In genomic region chr3:49649576-49649975, GRCh38 we compare ENCODE assay signal across 20 cellular contexts. TPM values are rescaled to one million over a fixed set of nuclear protein-coding genes. Genes with fewer than 3 reads are reported as not detected.
DNase-seq lines count a peak whose midpoint lies in the region; ATAC-seq and TF ChIP-seq lines count a peak whose summit lies in the region.
"Had no signal": no experiment of that assay in that cellular context is flagged by ENCODE, and none has a peak within 500 bp of the region (broad histone marks: within the 10 kb centered on the region; RNA-seq: fewer than 3 reads in every experiment).

No MANE protein-coding gene starts in this region.

- H2BK5ac ChIP-seq in trophoblast cell (ENCODE audit: low read depth, low read length, poor library complexity) = no peak overlapping the region

- no peak overlapping the region for H3K23ac ChIP-seq in trophoblast cell (ENCODE audit: low read length)

- H3K4ac ChIP-seq in trophoblast cell (ENCODE audit: low read depth, low read length) = no peak overlapping the region

- H3K18ac ChIP-seq in trophoblast cell (ENCODE audit: low read length) = no peak overlapping the region

- H3K27ac Mint-ChIP-seq in activated naive CD8-positive, alpha-beta T cell treated with anti-CD3 and anti-CD28 coated beads, Interleukin-2, amount 10 ng/mL, durations not matched to agents 7 days and 5 days = no peak overlapping the region
- H3K27ac Mint-ChIP-seq in activated naive CD8-positive, alpha-beta T cell treated with anti-CD3 and anti-CD28 coated beads for 36 hours = no peak overlapping the region
- H3K27ac Mint-ChIP-seq in activated naive CD8-positive, alpha-beta T cell treated with anti-CD3 and anti-CD28 coated beads, Interleukin-2, amount 50 U/mL, for 24 hours = no peak overlapping the region
- H3K27ac Mint-ChIP-seq in Caco-2 (ENCODE audit: unreplicated experiment) = no peak overlapping the region
- H3K27ac Mint-ChIP-seq: CD14-positive monocyte had no signal

- H3K4me3 ChIP-seq in epithelial cell of esophagus (ENCODE audit: low read length) (no peak overlapping the region), trophoblast cell (ENCODE audit: low read depth, low read length) (no peak overlapping the region), Caco-2 (ENCODE audit: low read depth, low read length) (no peak overlapping the region)

- H3K9ac ChIP-seq in trophoblast cell (ENCODE audit: low read length) = no peak overlapping the region

- CTCF ChIA-PET in Caco-2 (lab: Charles Lee) = no interaction called here

- H3K36me3 ChIP-seq in trophoblast cell (ENCODE audit: control insufficient read depth in 1 of 2, insufficient read depth in 2 of 2, low read length in 2 of 2) (no peaks in the 10 kb centered on the region), Caco-2 (ENCODE audit: control insufficient read depth, insufficient read depth, low read length) (no peaks in the 10 kb centered on the region)

- H3K4me1 Mint-ChIP-seq in activated naive CD8-positive, alpha-beta T cell treated with anti-CD3 and anti-CD28 coated beads, Interleukin-2, amount 10 ng/mL, durations not matched to agents 7 days and 5 days = peaks cover 3% of the 10 kb centered on the region
- H3K4me1 Mint-ChIP-seq in activated naive CD8-positive, alpha-beta T cell treated with anti-CD3 and anti-CD28 coated beads for 36 hours = no peaks in the 10 kb centered on the region
- H3K4me1 Mint-ChIP-seq in activated naive CD8-positive, alpha-beta T cell treated with anti-CD3 and anti-CD28 coated beads, Interleukin-2, amount 50 U/mL, for 24 hours = peaks cover 3% of the 10 kb centered on the region
- no peaks in the 10 kb centered on the region for H3K4me1 Mint-ChIP-seq in Caco-2 (ENCODE audit: low read depth, unreplicated experiment)
- H3K4me1 Mint-ChIP-seq: CD14-positive monocyte had no signal

- no peak overlapping the region for H2BK120ac ChIP-seq in trophoblast cell (ENCODE audit: insufficient read depth, low read length, poor library complexity)

- H2AFZ ChIP-seq in trophoblast cell (ENCODE audit: insufficient read depth, low read length, poor library complexity) = no peak overlapping the region

- WGBS in trophoblast cell (ENCODE audit: extremely low coverage, insufficient coverage, insufficient read length) = no CpG with 5 or more reads among the region's 1 CpG

- TF ChIP-seq CTCF in epithelial cell of esophagus (IDR thresholded peaks at IDR 0.05; ENCODE audit: insufficient read depth, low read depth, low read length, missing control alignments) = no peak
- no peak for TF ChIP-seq CTCF in Caco-2 (IDR thresholded peaks at IDR 0.05; ENCODE audit: insufficient read depth in 1 of 2, low read depth in 1 of 2, low read length in 1 of 2, severe bottlenecking in 1 of 2, unreplicated experiment in 1 of 2)

- BruUV-seq in Caco-2 (replicated peaks; lab: Mats Ljungman, UMichigan) = no TSS peak

- no peaks in the 10 kb centered on the region for H3K9me3 Mint-ChIP-seq in activated naive CD8-positive, alpha-beta T cell treated with anti-CD3 and anti-CD28 coated beads, Interleukin-2, amount 10 ng/mL, durations not matched to agents 7 days and 5 days
- H3K9me3 Mint-ChIP-seq in activated naive CD8-positive, alpha-beta T cell treated with anti-CD3 and anti-CD28 coated beads for 36 hours = no peaks in the 10 kb centered on the region
- no peaks in the 10 kb centered on the region for H3K9me3 Mint-ChIP-seq in activated naive CD8-positive, alpha-beta T cell treated with anti-CD3 and anti-CD28 coated beads, Interleukin-2, amount 50 U/mL, for 24 hours
- no peaks in the 10 kb centered on the region for H3K9me3 Mint-ChIP-seq in Caco-2 (ENCODE audit: unreplicated experiment)
- H3K9me3 Mint-ChIP-seq: CD14-positive monocyte had no signal

- peak overlapping the region; percentile 5 for H2BK12ac ChIP-seq in trophoblast cell (ENCODE audit: low read length)

- H3K79me1 ChIP-seq in trophoblast cell (ENCODE audit: low read length) = no peaks in the 10 kb centered on the region

- no peak overlapping the region for H3K4me3 Mint-ChIP-seq in activated naive CD8-positive, alpha-beta T cell treated with anti-CD3 and anti-CD28 coated beads, Interleukin-2, amount 10 ng/mL, durations not matched to agents 7 days and 5 days
- no peak overlapping the region for H3K4me3 Mint-ChIP-seq in activated naive CD8-positive, alpha-beta T cell treated with anti-CD3 and anti-CD28 coated beads for 36 hours
- no peak overlapping the region for H3K4me3 Mint-ChIP-seq in activated naive CD8-positive, alpha-beta T cell treated with anti-CD3 and anti-CD28 coated beads, Interleukin-2, amount 50 U/mL, for 24 hours
- no peak overlapping the region for H3K4me3 Mint-ChIP-seq in Caco-2 (ENCODE audit: unreplicated experiment)
- H3K4me3 Mint-ChIP-seq: CD14-positive monocyte had no signal

- H3K79me2 ChIP-seq in trophoblast cell (ENCODE audit: control insufficient read depth, insufficient read depth, low read length, poor library complexity) = no peaks in the 10 kb centered on the region

- H3K4me1 ChIP-seq in trophoblast cell (ENCODE audit: control insufficient read depth in 1 of 2, insufficient read depth in 2 of 2, low read length in 2 of 2) (peaks cover 6 to 10% of the 10 kb centered on the region in 2 experiments), Caco-2 (no peaks in the 10 kb centered on the region)

- no peaks in the 10 kb centered on the region for H3K27me3 ChIP-seq in trophoblast cell (ENCODE audit: insufficient read depth, low read length)
- H3K27me3 ChIP-seq in Caco-2 (replicated peaks; ENCODE audit: control insufficient read depth, insufficient read depth, low read length) = no peaks in the 10 kb centered on the region

- no peak overlapping the region for H3K27ac ChIP-seq in trophoblast cell (ENCODE audit: low read depth, low read length)
- H3K27ac ChIP-seq: 22Rv1 had no signal

- H3K36me3 Mint-ChIP-seq in activated naive CD8-positive, alpha-beta T cell treated with anti-CD3 and anti-CD28 coated beads, Interleukin-2, amount 10 ng/mL, durations not matched to agents 7 days and 5 days = no peaks in the 10 kb centered on the region
- no peaks in the 10 kb centered on the region for H3K36me3 Mint-ChIP-seq in activated naive CD8-positive, alpha-beta T cell treated with anti-CD3 and anti-CD28 coated beads for 36 hours
- H3K36me3 Mint-ChIP-seq in activated naive CD8-positive, alpha-beta T cell treated with anti-CD3 and anti-CD28 coated beads, Interleukin-2, amount 50 U/mL, for 24 hours (ENCODE audit: low read depth) = no peaks in the 10 kb centered on the region
- H3K36me3 Mint-ChIP-seq in Caco-2 (ENCODE audit: insufficient read depth, unreplicated experiment) = peaks cover 6% of the 10 kb centered on the region
- H3K36me3 Mint-ChIP-seq: CD14-positive monocyte had no signal

- ATAC-seq in activated naive CD8-positive, alpha-beta T cell treated with anti-CD3 and anti-CD28 coated beads, Interleukin-2, amount 10 ng/mL, durations not matched to agents 7 days and 5 days (ENCODE audit: low read depth) = peak; percentile 9
- ATAC-seq in activated naive CD8-positive, alpha-beta T cell treated with anti-CD3 and anti-CD28 coated beads, Interleukin-2, amount 50 U/mL, for 24 hours = peak; percentile 11
- ATAC-seq in HG03521 (IDR thresholded peaks at IDR 0.05; ENCODE audit: unreplicated experiment) = no peak
- ATAC-seq: PC-3 had no signal

- H3K14ac ChIP-seq in trophoblast cell (ENCODE audit: low read length) = peak overlapping the region; percentile 4

- POLR2A ChIA-PET in activated naive CD8-positive, alpha-beta T cell treated with anti-CD3 and anti-CD28 coated beads, Interleukin-2, amount 10 ng/mL, durations not matched to agents 7 days and 5 days (lab: Charles Lee) = no interaction called here
- POLR2A ChIA-PET in Caco-2 (lab: Charles Lee) = no interaction called here

- no peak overlapping the region for H3K4me2 ChIP-seq in trophoblast cell (ENCODE audit: low read length)

- no peaks in the 10 kb centered on the region for H3K27me3 Mint-ChIP-seq in activated naive CD8-positive, alpha-beta T cell treated with anti-CD3 and anti-CD28 coated beads, Interleukin-2, amount 10 ng/mL, durations not matched to agents 7 days and 5 days
- no peaks in the 10 kb centered on the region for H3K27me3 Mint-ChIP-seq in activated naive CD8-positive, alpha-beta T cell treated with anti-CD3 and anti-CD28 coated beads for 36 hours
- H3K27me3 Mint-ChIP-seq in activated naive CD8-positive, alpha-beta T cell treated with anti-CD3 and anti-CD28 coated beads, Interleukin-2, amount 50 U/mL, for 24 hours = no peaks in the 10 kb centered on the region
- no peaks in the 10 kb centered on the region for H3K27me3 Mint-ChIP-seq in Caco-2 (ENCODE audit: insufficient read depth, unreplicated experiment)

- H3K9me3 ChIP-seq in trophoblast cell (ENCODE audit: insufficient read depth, low read depth, low read length) = no peaks in the 10 kb centered on the region
- H3K9me3 ChIP-seq in Caco-2 = no peaks in the 10 kb centered on the region

- intact Hi-C loops in Caco-2 (cut with micrococcal nuclease; ENCODE audit: unreplicated experiment) = no loop called here

- peak overlapping the region; percentile 21 for H4K91ac ChIP-seq in trophoblast cell (ENCODE audit: low read depth, low read length)

- no peak overlapping the region for H2AK5ac ChIP-seq in trophoblast cell (ENCODE audit: low read length)

- DNase-seq in activated naive CD8-positive, alpha-beta T cell treated with anti-CD3 and anti-CD28 coated beads, Interleukin-2, amount 10 ng/mL, durations not matched to agents 7 days and 5 days = no peak
- no peak for DNase-seq in activated naive CD8-positive, alpha-beta T cell treated with anti-CD3 and anti-CD28 coated beads for 36 hours
- DNase-seq in activated naive CD8-positive, alpha-beta T cell treated with anti-CD3 and anti-CD28 coated beads, Interleukin-2, amount 50 U/mL, for 24 hours = no peak
- DNase-seq in epithelial cell of esophagus (ENCODE audit: low read depth) = peak; percentile 47
- no peak for DNase-seq in trophoblast cell
- no peak for DNase-seq in NCI-H1436 (lab: John Stamatoyannopoulos, UW)
- DNase-seq in Caco-2 = no peak
- DNase-seq: DMS79 treated with DMSO at 0.1 percent for 48 hours, KBM-7, MV-4-11, NCI-H1417, NCI-H187 treated with DMSO at 0.1 percent for 48 hours, NCI-H226, NCI-H524, NCI-H82, PC-3, RPMI8226 had no signal

- no peak overlapping the region for H4K8ac ChIP-seq in trophoblast cell (ENCODE audit: low read depth, low read length)

- no peak overlapping the region for H4K12ac ChIP-seq in trophoblast cell (ENCODE audit: low read depth, low read length)

RNA-seq across cellular contexts. Expression of gene APEH, which starts 24.6 kb away (rescaled TPM):
- 100 to 1,000 TPM; 148 to 165 TPM for total RNA-seq in activated naive CD8-positive, alpha-beta T cell treated with anti-CD3 and anti-CD28 coated beads, Interleukin-2, amount 10 ng/mL, durations not matched to agents 7 days and 5 days
- total RNA-seq in activated naive CD8-positive, alpha-beta T cell treated with anti-CD3 and anti-CD28 coated beads for 36 hours = 100 to 1,000 TPM; 173 to 189 TPM
- polyA plus RNA-seq in trophoblast cell (2013) = 54.4 and 54.8 TPM in 2 replicates
- 236 and 279 TPM in 2 replicates for total RNA-seq in Caco-2 (2022)

RNA-seq across cellular contexts. Expression of gene MST1, which starts 39.7 kb away (rescaled TPM):
- total RNA-seq in activated naive CD8-positive, alpha-beta T cell treated with anti-CD3 and anti-CD28 coated beads, Interleukin-2, amount 10 ng/mL, durations not matched to agents 7 days and 5 days = 10 to 100 TPM; 10.3 to 11.0 TPM
- total RNA-seq in activated naive CD8-positive, alpha-beta T cell treated with anti-CD3 and anti-CD28 coated beads for 36 hours = 1 to 10 TPM; 6.7 to 8.4 TPM
- 14.1 and 16.4 TPM in 2 replicates for polyA plus RNA-seq in trophoblast cell (2013)
- total RNA-seq in Caco-2 (2022) = 12.6 and 15.4 TPM in 2 replicates

RNA-seq across cellular contexts. Expression of gene RNF123, which starts 39.8 kb away (rescaled TPM):
- 10 to 100 TPM; 53.2 to 56.5 TPM for total RNA-seq in activated naive CD8-positive, alpha-beta T cell treated with anti-CD3 and anti-CD28 coated beads, Interleukin-2, amount 10 ng/mL, durations not matched to agents 7 days and 5 days
- total RNA-seq in activated naive CD8-positive, alpha-beta T cell treated with anti-CD3 and anti-CD28 coated beads for 36 hours = 10 to 100 TPM; 32.4 to 35.5 TPM
- polyA plus RNA-seq in trophoblast cell (2013) = 23.4 and 24.3 TPM in 2 replicates
- 45.2 and 50.3 TPM in 2 replicates for total RNA-seq in Caco-2 (2022)
